ENCODE assay signal across 26 cellular contexts in genomic region chr5:19411936-19412335, GRCh38.
A peak's percentile ranks its signal among the peaks of the same experiment; 100 is the strongest.
DNase-seq lines count a peak whose midpoint lies in the region; ATAC-seq, FAIRE-seq and TF ChIP-seq lines count a peak whose summit lies in the region.
"Had no signal": no experiment of that assay in that cellular context is flagged by ENCODE, and none has a peak within 500 bp of the region (broad histone marks: within the 10 kb centered on the region; RNA-seq: fewer than 3 reads in every experiment).

No MANE protein-coding gene starts in this region.

- no peaks in the 10 kb centered on the region for H3K4me1 Mint-ChIP-seq in naive thymus-derived CD4-positive, alpha-beta T cell
- H3K4me1 Mint-ChIP-seq: CD14-positive monocyte; CD4-positive, alpha-beta memory T cell; CD4-positive, CD25-positive, alpha-beta regulatory T cell; CD8-positive, alpha-beta memory T cell had no signal

- no peaks in the 10 kb centered on the region for H3K27me3 ChIP-seq in SU-DHL-6 (ENCODE audit: low read length)
- no peaks in the 10 kb centered on the region for H3K27me3 ChIP-seq in naive thymus-derived CD4-positive, alpha-beta T cell (ENCODE audit: control insufficient read depth in 2 of 2, insufficient read depth in 2 of 2, low read length in 2 of 2)
- H3K27me3 ChIP-seq: BE2C, BLaER1 had no signal

- H3K9ac ChIP-seq in SU-DHL-6 (ENCODE audit: low read length), result no peak overlapping the region
- H3K9ac ChIP-seq: BLaER1 had no signal

- H3K36me3 Mint-ChIP-seq in naive thymus-derived CD4-positive, alpha-beta T cell, result peaks cover 0 to 3% (median 0%) of the 10 kb centered on the region in 5 donors
- H3K36me3 Mint-ChIP-seq: CD14-positive monocyte; CD4-positive, alpha-beta memory T cell; CD4-positive, CD25-positive, alpha-beta regulatory T cell; CD8-positive, alpha-beta memory T cell had no signal

- H4K20me1 ChIP-seq in SU-DHL-6 (ENCODE audit: low read depth, low read length), result no peaks in the 10 kb centered on the region
- H4K20me1 ChIP-seq: BLaER1 had no signal

- H3K4me2 ChIP-seq in SU-DHL-6 (ENCODE audit: low read depth, low read length, poor library complexity, severe bottlenecking), result no peak overlapping the region
- H3K4me2 ChIP-seq: BLaER1 had no signal

- CTCF ChIA-PET in HEK293 (lab: Yijun Ruan, JAX), result no interaction called here
- CTCF ChIA-PET in naive thymus-derived CD4-positive, alpha-beta T cell (lab: Charles Lee), result no interaction called here

- H2AFZ ChIP-seq in SU-DHL-6 (ENCODE audit: low read depth, low read length, severe bottlenecking), result peak overlapping the region; percentile 38

- no peak for TF ChIP-seq CTCF in HEK293 (tag by site-specific recombination; IDR thresholded peaks at IDR 0.05)
- TF ChIP-seq CTCF in SU-DHL-6 (IDR thresholded peaks at IDR 0.05; ENCODE audit: insufficient read depth, low read length, poor library complexity, severe bottlenecking), result no peak

- H3K79me2 ChIP-seq in SU-DHL-6 (ENCODE audit: insufficient read depth, low read length), result no peaks in the 10 kb centered on the region

- H3K9me3 Mint-ChIP-seq in naive thymus-derived CD4-positive, alpha-beta T cell, result peaks cover 8 to 36% (median 15%) of the 10 kb centered on the region in 11 donors

- no peaks in the 10 kb centered on the region for H3K27me3 Mint-ChIP-seq in naive thymus-derived CD4-positive, alpha-beta T cell
- H3K27me3 Mint-ChIP-seq: CD4-positive, alpha-beta memory T cell; CD4-positive, CD25-positive, alpha-beta regulatory T cell; CD8-positive, alpha-beta memory T cell had no signal

- no peak for ATAC-seq in naive thymus-derived CD4-positive, alpha-beta T cell

- H3F3A ChIP-seq in SU-DHL-6 (ENCODE audit: insufficient read depth), result no peaks in the 10 kb centered on the region

- POLR2A ChIA-PET in HEK293 (lab: Yijun Ruan, JAX), result no interaction called here
- POLR2A ChIA-PET in naive thymus-derived CD4-positive, alpha-beta T cell (lab: Charles Lee), result no interaction called here

- DNase-seq in H54 (ENCODE audit: insufficient read length, low spot score) (no peak), OCI-M1 (lab: John Stamatoyannopoulos, UW) (no peak), NCI-H2081 treated with DMSO at 0.1 percent for 48 hours (lab: John Stamatoyannopoulos, UW) (no peak)
- DNase-seq in naive thymus-derived CD4-positive, alpha-beta T cell, result no peak
- DNase-seq: 8988T; ACHN; BE2C; C1 segment of cervical spinal cord; CD4-positive, alpha-beta memory T cell; CD4-positive, CD25-positive, alpha-beta regulatory T cell; CD8-positive, alpha-beta memory T cell; COR-L47; DMS 273 treated with DMSO at 0.1 percent for 48 hours; DMS153; DMS53; DMS79; DND-41; EL; GDM1 had no signal

- intact Hi-C loops in naive thymus-derived CD4-positive, alpha-beta T cell (cut with micrococcal nuclease), result no loop called here

- H3K4me3 ChIP-seq in HEK293 (ENCODE audit: low read depth, low read length), result no peak overlapping the region
- no peak overlapping the region for H3K4me3 ChIP-seq in SU-DHL-6 (ENCODE audit: insufficient read depth, low read length, poor library complexity, severe bottlenecking)
- no peak overlapping the region for H3K4me3 ChIP-seq in naive thymus-derived CD4-positive, alpha-beta T cell (ENCODE audit: low read length)
- H3K4me3 ChIP-seq: BLaER1 had no signal

- no peaks in the 10 kb centered on the region for H3K4me1 ChIP-seq in HEK293 (ENCODE audit: control insufficient read depth, insufficient read depth, low read length)
- no peaks in the 10 kb centered on the region for H3K4me1 ChIP-seq in naive thymus-derived CD4-positive, alpha-beta T cell (ENCODE audit: control insufficient read depth in 2 of 2, insufficient read depth in 2 of 2, low read length in 2 of 2)
- H3K4me1 ChIP-seq: BE2C, BLaER1 had no signal

- FAIRE-seq in H54 (lab: Jason Lieb, UNC), result peak; percentile 23
- FAIRE-seq: A204.1, GM12891, GM19239 had no signal

- no peak overlapping the region for H3K27ac Mint-ChIP-seq in naive thymus-derived CD4-positive, alpha-beta T cell
- H3K27ac Mint-ChIP-seq: CD14-positive monocyte; CD4-positive, alpha-beta memory T cell; CD4-positive, CD25-positive, alpha-beta regulatory T cell; CD8-positive, alpha-beta memory T cell had no signal

- no peaks in the 10 kb centered on the region for H3K9me2 ChIP-seq in SU-DHL-6 (replicated peaks; ENCODE audit: insufficient read depth, low read length)

- TF ChIP-seq POLR2A in H54 (IDR thresholded peaks at IDR 0.05; ENCODE audit: low read depth, low read length), result no peak

- H3K4me3 Mint-ChIP-seq in naive thymus-derived CD4-positive, alpha-beta T cell, result no peak overlapping the region
- H3K4me3 Mint-ChIP-seq: CD14-positive monocyte; CD4-positive, alpha-beta memory T cell; CD4-positive, CD25-positive, alpha-beta regulatory T cell; CD8-positive, alpha-beta memory T cell had no signal

- no peaks in the 10 kb centered on the region for H3K9me3 ChIP-seq in HEK293 (ENCODE audit: control insufficient read depth, insufficient read depth, low read depth, low read length)
- H3K9me3 ChIP-seq in SU-DHL-6 (ENCODE audit: insufficient read depth, low read length), result no peaks in the 10 kb centered on the region
- H3K9me3 ChIP-seq in naive thymus-derived CD4-positive, alpha-beta T cell (ENCODE audit: control insufficient read depth in 2 of 3, low read length in 3 of 3), result peaks cover 0 to 7% (median 0%) of the 10 kb centered on the region in 3 experiments
- H3K9me3 ChIP-seq: BE2C, BLaER1 had no signal

- H3K36me3 ChIP-seq in HEK293 (ENCODE audit: control insufficient read depth in 2 of 2, insufficient read depth in 1 of 2, low read length in 2 of 2), result no peaks in the 10 kb centered on the region
- H3K36me3 ChIP-seq in SU-DHL-6 (ENCODE audit: low read length), result no peaks in the 10 kb centered on the region
- no peaks in the 10 kb centered on the region for H3K36me3 ChIP-seq in naive thymus-derived CD4-positive, alpha-beta T cell (ENCODE audit: control insufficient read depth in 2 of 3, insufficient read depth in 3 of 3, low read length in 3 of 3)
- H3K36me3 ChIP-seq: BE2C, BLaER1 had no signal

- H3K27ac ChIP-seq in HEK293 (ENCODE audit: extremely low read depth, low read depth, low read length) (no peak overlapping the region), SU-DHL-6 (ENCODE audit: low read depth, low read length) (no peak overlapping the region)
- H3K27ac ChIP-seq in naive thymus-derived CD4-positive, alpha-beta T cell (ENCODE audit: low read depth, low read length), result no peak overlapping the region
- H3K27ac ChIP-seq: BLaER1 had no signal

TF ChIP-seq in HEK293, 187 proteins besides CTCF, POLR2A, EP300 and RAD21:
- TF ChIP-seq WT1 (tag by site-specific recombination; IDR thresholded peaks at IDR 0.05) (no peak), ATF2 (tag by site-specific recombination; IDR thresholded peaks at IDR 0.05; ENCODE audit: low read depth) (peak; percentile 77)
TF ChIP-seq in HEK293: peak in this region for 1.
